Comparison of ENCODE assay signal across 20 cellular contexts in the genomic region with DNA sequence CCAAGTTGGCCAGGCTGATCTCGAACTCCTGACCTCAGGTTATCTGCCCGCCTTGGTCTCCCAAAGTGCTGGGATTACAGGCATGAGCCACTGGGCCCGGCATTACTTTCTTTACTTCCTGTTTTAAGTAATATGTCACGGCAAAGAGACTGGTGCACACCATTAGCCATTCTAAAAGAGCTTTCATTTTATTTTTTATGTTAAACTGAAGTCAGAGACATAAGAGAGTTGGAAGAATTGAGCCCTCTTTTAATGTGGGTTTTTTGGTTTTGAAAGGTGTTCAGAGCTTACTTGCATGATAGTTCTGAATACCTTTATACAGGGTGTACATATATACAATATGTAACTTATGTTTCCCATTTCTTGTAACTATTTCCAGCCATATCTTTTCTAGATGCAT. TPM values are rescaled to one million over a fixed set of nuclear protein-coding genes. Genes with fewer than 3 reads are reported as not detected.
DNase-seq lines count a peak whose midpoint lies in the region; ATAC-seq and TF ChIP-seq lines count a peak whose summit lies in the region.
"Had no signal": no experiment of that assay in that cellular context is flagged by ENCODE, and none has a peak within 500 bp of the region (broad histone marks: within the 10 kb centered on the region; RNA-seq: fewer than 3 reads in every experiment).

No MANE protein-coding gene starts in this region.

- no peak for TF ChIP-seq CTCF in natural killer cell (IDR thresholded peaks at IDR 0.05)

- no peaks in the 10 kb centered on the region for H3K27me3 Mint-ChIP-seq in T-helper 2 cell treated with Interferon-gamma antibody and Interleukin-4, amounts not matched to agents 5 μg/mL and 100 μg/mL, for 36 hours (ENCODE audit: low read depth)
- H3K27me3 Mint-ChIP-seq in natural killer cell (ENCODE audit: low read depth in 2 of 2): no peaks in the 10 kb centered on the region
- no peaks in the 10 kb centered on the region for H3K27me3 Mint-ChIP-seq in natural killer cell treated with Interleukin-12 subunit alpha and Interleukin-12 subunit beta and Interleukin-15 and Interleukin-18, amount 100 ng/mL, for 72 hours
- H3K27me3 Mint-ChIP-seq in activated naive CD8-positive, alpha-beta T cell treated with anti-CD3 and anti-CD28 coated beads for 36 hours: no peaks in the 10 kb centered on the region

- no peak for ATAC-seq in natural killer cell
- no peak for ATAC-seq in natural killer cell treated with Interleukin-12 subunit alpha and Interleukin-12 subunit beta and Interleukin-15 and Interleukin-18, amount 100 ng/mL, for 72 hours
- no peak for ATAC-seq in HG02588 (IDR thresholded peaks at IDR 0.05; ENCODE audit: unreplicated experiment)
- ATAC-seq: HepG2 had no signal

- peak overlapping the region; percentile 80 for H3K27ac Mint-ChIP-seq in T-helper 2 cell treated with Interferon-gamma antibody and Interleukin-4, amounts not matched to agents 5 μg/mL and 100 μg/mL, for 36 hours
- H3K27ac Mint-ChIP-seq in natural killer cell: no peak overlapping the region
- H3K27ac Mint-ChIP-seq in natural killer cell treated with Interleukin-12 subunit alpha and Interleukin-12 subunit beta and Interleukin-15 and Interleukin-18, amount 100 ng/mL, for 72 hours: no peak overlapping the region
- peak overlapping the region; percentile 29 for H3K27ac Mint-ChIP-seq in activated naive CD8-positive, alpha-beta T cell treated with anti-CD3 and anti-CD28 coated beads for 36 hours
- H3K27ac Mint-ChIP-seq: HFFc6 had no signal

- DNase-seq in T-helper 2 cell treated with Interferon-gamma antibody and Interleukin-4, amounts not matched to agents 5 μg/mL and 100 μg/mL, for 36 hours (ENCODE audit: low spot score): no peak
- DNase-seq in T-helper 2 cell (no peak), natural killer cell (no peak), G401 (ENCODE audit: low spot score) (no peak), HCEC 1CT (no peak)
- DNase-seq in natural killer cell treated with Interleukin-12 subunit alpha and Interleukin-12 subunit beta and Interleukin-15 and Interleukin-18, amount 100 ng/mL, for 72 hours (ENCODE audit: low spot score): no peak
- no peak for DNase-seq in activated naive CD8-positive, alpha-beta T cell treated with anti-CD3 and anti-CD28 coated beads for 36 hours
- DNase-seq: 8988T, BE2C, DMS 273 treated with DMSO at 0.1 percent for 48 hours, GOT3, HFFc6, Karpas-422, MM.1S, NCI-H1105, NCI-H1694 treated with DMSO at 0.1 percent for 48 hours, NCI-H226, NCI-H524 treated with DMSO at 0.1 percent for 48 hours had no signal

- H3K4me3 Mint-ChIP-seq in T-helper 2 cell treated with Interferon-gamma antibody and Interleukin-4, amounts not matched to agents 5 μg/mL and 100 μg/mL, for 36 hours: peak overlapping the region; percentile 57
- H3K4me3 Mint-ChIP-seq in natural killer cell: peak overlapping the region; percentile 30
- H3K4me3 Mint-ChIP-seq in natural killer cell treated with Interleukin-12 subunit alpha and Interleukin-12 subunit beta and Interleukin-15 and Interleukin-18, amount 100 ng/mL, for 72 hours: no peak overlapping the region
- no peak overlapping the region for H3K4me3 Mint-ChIP-seq in activated naive CD8-positive, alpha-beta T cell treated with anti-CD3 and anti-CD28 coated beads for 36 hours
- H3K4me3 Mint-ChIP-seq: HFFc6 had no signal

- intact Hi-C loops in natural killer cell (cut with micrococcal nuclease): no loop called here

- peaks cover 31% of the 10 kb centered on the region for H3K4me1 Mint-ChIP-seq in T-helper 2 cell treated with Interferon-gamma antibody and Interleukin-4, amounts not matched to agents 5 μg/mL and 100 μg/mL, for 36 hours (ENCODE audit: low read depth)
- peaks cover 4 to 5% of the 10 kb centered on the region in 2 donors for H3K4me1 Mint-ChIP-seq in natural killer cell
- no peaks in the 10 kb centered on the region for H3K4me1 Mint-ChIP-seq in natural killer cell treated with Interleukin-12 subunit alpha and Interleukin-12 subunit beta and Interleukin-15 and Interleukin-18, amount 100 ng/mL, for 72 hours (ENCODE audit: low read depth in 2 of 2)
- H3K4me1 Mint-ChIP-seq in activated naive CD8-positive, alpha-beta T cell treated with anti-CD3 and anti-CD28 coated beads for 36 hours: peaks cover 5% of the 10 kb centered on the region

- H3K9me3 Mint-ChIP-seq in T-helper 2 cell treated with Interferon-gamma antibody and Interleukin-4, amounts not matched to agents 5 μg/mL and 100 μg/mL, for 36 hours: no peaks in the 10 kb centered on the region
- no peaks in the 10 kb centered on the region for H3K9me3 Mint-ChIP-seq in natural killer cell
- no peaks in the 10 kb centered on the region for H3K9me3 Mint-ChIP-seq in natural killer cell treated with Interleukin-12 subunit alpha and Interleukin-12 subunit beta and Interleukin-15 and Interleukin-18, amount 100 ng/mL, for 72 hours
- peaks cover 3% of the 10 kb centered on the region for H3K9me3 Mint-ChIP-seq in activated naive CD8-positive, alpha-beta T cell treated with anti-CD3 and anti-CD28 coated beads for 36 hours
- H3K9me3 Mint-ChIP-seq: HFFc6 had no signal

- peaks cover 72% of the 10 kb centered on the region for H3K36me3 Mint-ChIP-seq in T-helper 2 cell treated with Interferon-gamma antibody and Interleukin-4, amounts not matched to agents 5 μg/mL and 100 μg/mL, for 36 hours (ENCODE audit: low read depth)
- H3K36me3 Mint-ChIP-seq in natural killer cell: no peaks in the 10 kb centered on the region
- H3K36me3 Mint-ChIP-seq in natural killer cell treated with Interleukin-12 subunit alpha and Interleukin-12 subunit beta and Interleukin-15 and Interleukin-18, amount 100 ng/mL, for 72 hours: peaks cover 4% of the 10 kb centered on the region
- peaks cover 52% of the 10 kb centered on the region for H3K36me3 Mint-ChIP-seq in activated naive CD8-positive, alpha-beta T cell treated with anti-CD3 and anti-CD28 coated beads for 36 hours

- in situ Hi-C loops in G401 (cut with HindIII; ENCODE audit: low sequenced_read_pairs): no loop called here

RNA-seq across cellular contexts. Expression of a gene that starts 14.3 kb away (rescaled TPM):
- total RNA-seq in natural killer cell: 1 to 10 TPM; 3.8 to 6.6 (median 4.0) TPM
- total RNA-seq in natural killer cell treated with Interleukin-12 subunit alpha and Interleukin-12 subunit beta and Interleukin-15 and Interleukin-18, amount 100 ng/mL, for 72 hours: 10 to 100 TPM; 28.7 to 56.7 TPM
- total RNA-seq in activated naive CD8-positive, alpha-beta T cell treated with anti-CD3 and anti-CD28 coated beads for 36 hours: 10 to 100 TPM; 70.6 to 79.4 TPM
- total RNA-seq in G401 (2014; rRNA removed; shearing (Covaris generic)): 43.2 and 160 TPM in 2 replicates

Comparison
In these comparisons a context has a peak if more than half of its experiments do, and no peak if none do; other contexts are left out.
1. H3K4me3 Mint-ChIP-seq: peak in T-helper 2 cell treated with Interferon-gamma antibody and Interleukin-4, amounts not matched to agents 5 μg/mL and 100 μg/mL, for 36 hours (single experiment) and natural killer cell (single experiment); none in natural killer cell treated with Interleukin-12 subunit alpha and Interleukin-12 subunit beta and Interleukin-15 and Interleukin-18, amount 100 ng/mL, for 72 hours (single experiment) and activated naive CD8-positive, alpha-beta T cell treated with anti-CD3 and anti-CD28 coated beads for 36 hours (single experiment).
2. H3K27ac Mint-ChIP-seq: peak in T-helper 2 cell treated with Interferon-gamma antibody and Interleukin-4, amounts not matched to agents 5 μg/mL and 100 μg/mL, for 36 hours (single experiment) and activated naive CD8-positive, alpha-beta T cell treated with anti-CD3 and anti-CD28 coated beads for 36 hours (single experiment); none in natural killer cell (0 of 2) and natural killer cell treated with Interleukin-12 subunit alpha and Interleukin-12 subunit beta and Interleukin-15 and Interleukin-18, amount 100 ng/mL, for 72 hours (0 of 2).